Comparison of ENCODE assay signal across 8 cellular contexts in genomic region chr15:73632670-73633058, GRCh38.
DNase-seq lines count a peak whose midpoint lies in the region; ATAC-seq lines count a peak whose summit lies in the region.

No MANE protein-coding gene starts in this region.

- H3K27ac ChIP-seq in HUES48 (ENCODE audit: low read depth, low read length) (peak overlapping the region; percentile 38), angular gyrus (ENCODE audit: low read depth, low read length) (peak overlapping the region; percentile 64), iPS-20b (ENCODE audit: low read length) (no peak overlapping the region), substantia nigra (ENCODE audit: low read depth, low read length, poor library complexity, severe bottlenecking) (peak overlapping the region; percentile 76)

- ATAC-seq in GM21390 (IDR thresholded peaks at IDR 0.05; ENCODE audit: unreplicated experiment), result peak; percentile 1

- H3K27me3 ChIP-seq in HUES48 (ENCODE audit: control insufficient read depth, insufficient read depth, low read length), result no peaks in the 10 kb centered on the region; the same call in 1 of the 2 replicates
- H3K27me3 ChIP-seq in iPS-20b (ENCODE audit: insufficient read depth, low read length), result peaks cover 7% of the 10 kb centered on the region; the same call in 1 of the 2 replicates

- H3K4me1 ChIP-seq in HUES48 (ENCODE audit: control insufficient read depth, insufficient read depth, low read length), result peaks cover 44% of the 10 kb centered on the region
- peaks cover 31% of the 10 kb centered on the region for H3K4me1 ChIP-seq in iPS-20b (ENCODE audit: insufficient read depth, low read length)

- H3K9ac ChIP-seq in HUES48 (ENCODE audit: low read depth, low read length) (peak overlapping the region; percentile 39; the same call in 1 of the 2 replicates), iPS-20b (ENCODE audit: low read depth, low read length) (peak overlapping the region; percentile 84)

- no peaks in the 10 kb centered on the region for H3K36me3 ChIP-seq in HUES48 (ENCODE audit: control insufficient read depth, insufficient read depth, low read length)
- H3K36me3 ChIP-seq in iPS-20b (ENCODE audit: insufficient read depth, low read depth, low read length), result no peaks in the 10 kb centered on the region

- H3K4me3 ChIP-seq in HUES48 (ENCODE audit: low read depth, low read length) (peak overlapping the region; percentile 82), iPS-20b (ENCODE audit: low read length) (peak overlapping the region; percentile 93)

- H3K9me3 ChIP-seq in HUES48 (ENCODE audit: control insufficient read depth, insufficient read depth, low read length) (no peaks in the 10 kb centered on the region), iPS-20b (ENCODE audit: insufficient read depth, low read depth, low read length) (no peaks in the 10 kb centered on the region)

- peak in 9 of 49 donors; percentile 22 to 63 (median 41) for DNase-seq in substantia nigra (lab: John Stamatoyannopoulos, UW)
- no peak for DNase-seq in NCI-H2171 treated with DMSO at 0.1 percent for 48 hours (lab: John Stamatoyannopoulos, UW)
- DNase-seq in hippocampal formation (lab: John Stamatoyannopoulos, UW), result no peak
- no peak for DNase-seq in NCI-H1048 (lab: John Stamatoyannopoulos, UW)
